8 cellular contexts compared by ENCODE assay signal in the genomic region with DNA sequence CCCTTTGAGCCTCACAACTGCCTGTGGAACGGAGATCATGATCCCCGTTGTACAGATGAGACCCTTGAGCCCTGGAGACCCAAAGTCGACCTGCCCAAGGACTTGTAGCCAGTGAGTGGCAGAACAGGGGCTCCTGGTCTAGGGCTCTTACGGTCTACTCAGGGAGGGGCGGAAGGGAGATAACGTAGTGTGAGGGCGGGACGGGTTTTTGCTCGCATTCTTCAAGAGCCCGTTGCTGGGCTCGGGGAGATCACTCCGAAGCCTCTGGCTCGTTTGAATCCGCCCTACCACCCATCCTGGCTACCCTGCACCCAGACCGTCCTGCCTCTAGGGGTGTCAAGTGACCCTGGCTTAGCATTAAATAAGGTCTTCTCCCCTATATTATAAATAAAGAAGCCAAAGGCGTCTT.
A peak's percentile ranks its signal among the peaks of the same experiment; 100 is the strongest.
DNase-seq lines count a peak whose midpoint lies in the region; ATAC-seq and TF ChIP-seq lines count a peak whose summit lies in the region.

No MANE protein-coding gene starts in this region.

- peak; percentile 8 for ATAC-seq in GM21576 (IDR thresholded peaks at IDR 0.05; ENCODE audit: unreplicated experiment)

- H3K27ac ChIP-seq in KOPT-K1 (ENCODE audit: low read depth, low read length, poor library complexity, severe bottlenecking): peak overlapping the region; percentile 59
- H3K27ac ChIP-seq in WERI-Rb-1: peak overlapping the region; percentile 62

- 0 out of 2 replicates have a peak, but pooled peaks have one; percentile 8 for TF ChIP-seq CTCF in WERI-Rb-1 (IDR thresholded peaks at IDR 0.05; ENCODE audit: low read depth, low read length)

- H3K4me3 ChIP-seq in WERI-Rb-1 (ENCODE audit: low read depth, low read length): peak overlapping the region; percentile 95

- DNase-seq in DMS79 (lab: John Stamatoyannopoulos, UW) (peak; percentile 19), WERI-Rb-1 (peak; percentile 21), medulla oblongata (ENCODE audit: extremely low spot score) (peak; percentile 39), NCI-H1930 (lab: John Stamatoyannopoulos, UW) (no peak)
- DNase-seq in effector CD4-positive, alpha-beta T cell: peak; percentile 16
- DNase-seq in stimulated activated CD8-positive, alpha-beta memory T cell treated with anti-CD3 and anti-CD28 coated beads, Interleukin-7, amount 100 ng/mL, for 48 hours (ENCODE audit: extremely low read depth in 1 of 2, low read depth in 1 of 2): peak; percentile 2 to 20

- no peaks in the 10 kb centered on the region for H3K27me3 ChIP-seq in WERI-Rb-1 (ENCODE audit: insufficient read depth, low read depth, severe bottlenecking)

- no peaks in the 10 kb centered on the region for H3K9me3 ChIP-seq in KOPT-K1 (ENCODE audit: insufficient read depth, low read length, poor library complexity, severe bottlenecking)
- H3K9me3 ChIP-seq in WERI-Rb-1 (ENCODE audit: severe bottlenecking): no peaks in the 10 kb centered on the region

- H3K36me3 ChIP-seq in KOPT-K1 (ENCODE audit: insufficient read depth, low read length) (no peaks in the 10 kb centered on the region), WERI-Rb-1 (peaks cover 2% of the 10 kb centered on the region; the same call in 1 of the 2 replicates)

Comparison
In these comparisons a context has a peak if more than half of its experiments do, and no peak if none do; other contexts are left out.
1. DNase-seq: peak in DMS79 (single experiment), WERI-Rb-1 (single experiment), effector CD4-positive, alpha-beta T cell (single experiment), medulla oblongata (single experiment) and stimulated activated CD8-positive, alpha-beta memory T cell treated with anti-CD3 and anti-CD28 coated beads, Interleukin-7, amount 100 ng/mL, for 48 hours (2 of 2); none in NCI-H1930 (0 of 2).